Comparison of ENCODE assay signal across 8 cellular contexts in the genomic region with DNA sequence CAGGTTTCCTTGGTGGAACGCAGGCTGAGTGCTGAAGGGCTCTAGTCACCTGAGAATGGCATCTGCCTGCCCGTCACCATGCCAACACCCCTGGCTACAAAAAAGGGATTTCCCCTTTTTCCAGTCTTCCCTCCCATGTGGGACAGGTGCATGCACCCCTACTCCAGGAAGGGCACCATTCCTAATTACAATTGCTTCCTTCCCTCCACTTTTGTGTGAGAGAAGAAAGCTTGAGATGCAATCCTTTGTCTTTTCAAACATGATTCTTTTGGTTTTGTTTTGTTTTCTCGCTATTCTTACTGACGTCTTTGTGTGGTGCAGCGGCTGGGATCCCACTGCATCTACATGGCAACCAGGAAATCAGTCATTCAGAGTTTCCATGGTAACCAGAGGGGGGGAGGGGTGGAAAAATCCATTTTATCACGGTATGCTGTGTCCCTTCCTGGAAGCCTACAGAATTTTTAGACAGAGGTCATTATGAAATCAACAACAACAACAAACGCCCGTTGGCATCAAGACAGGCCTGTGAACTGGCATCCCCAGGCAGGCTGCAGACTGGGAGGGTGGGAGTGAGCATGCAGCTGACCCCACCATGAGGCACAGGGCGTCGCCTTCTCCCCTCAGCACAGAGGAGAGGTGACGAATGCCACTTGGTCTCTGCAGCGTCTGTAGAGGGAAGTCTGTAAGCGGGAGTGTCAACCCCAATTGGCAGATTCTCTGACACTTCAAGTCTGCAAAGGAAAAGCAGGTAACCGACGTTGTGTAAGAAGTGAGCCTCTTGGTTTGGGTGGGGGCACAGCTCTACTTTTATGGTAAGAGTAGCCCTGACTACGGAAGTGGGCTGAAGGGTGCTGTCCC. TPM values are rescaled to one million over a fixed set of nuclear protein-coding genes. Genes with fewer than 3 reads are reported as not detected.
DNase-seq lines count a peak whose midpoint lies in the region; ATAC-seq and TF ChIP-seq lines count a peak whose summit lies in the region.

No MANE protein-coding gene starts in this region.

- H3K9me3 ChIP-seq in osteoblast (ENCODE audit: low read depth, low read length): no peaks in the 10 kb centered on the region
- no peaks in the 10 kb centered on the region for H3K9me3 ChIP-seq in testis

- no peaks in the 10 kb centered on the region for H4K20me1 ChIP-seq in osteoblast (ENCODE audit: insufficient read depth, low read length)

- WGBS in testis, 2 donors: 26 to 32% methylated on average over 16 of the region's 16 CpGs

- peak; percentile 71 for ATAC-seq in GM19025 (IDR thresholded peaks at IDR 0.05; ENCODE audit: low read depth, unreplicated experiment)
- ATAC-seq in HG03342 (IDR thresholded peaks at IDR 0.05; ENCODE audit: unreplicated experiment): peak; percentile 66

- H3K36me3 ChIP-seq in osteoblast (ENCODE audit: insufficient read depth, low read length): no peaks in the 10 kb centered on the region
- H3K36me3 ChIP-seq in testis (ENCODE audit: low read depth, missing control alignments): no peaks in the 10 kb centered on the region

- H3K4me3 ChIP-seq in osteoblast (ENCODE audit: insufficient read depth, low read length) (peak overlapping the region; percentile 10), testis (peak overlapping the region in 1 of 2 donors; percentile 7)

- H3K4me1 ChIP-seq in osteoblast (ENCODE audit: insufficient read depth, low read length) (peaks cover 12% of the 10 kb centered on the region), testis (no peaks in the 10 kb centered on the region)

- peak overlapping the region; percentile 15 for H2AFZ ChIP-seq in osteoblast (ENCODE audit: low read length)

- no peaks in the 10 kb centered on the region for H3K79me2 ChIP-seq in osteoblast (ENCODE audit: insufficient read depth, low read length)

- no peaks in the 10 kb centered on the region for H3K27me3 ChIP-seq in osteoblast (ENCODE audit: insufficient read depth, low read length)
- no peaks in the 10 kb centered on the region for H3K27me3 ChIP-seq in testis

- peak overlapping the region; percentile 50 for H3K4me2 ChIP-seq in osteoblast (ENCODE audit: insufficient read depth, low read length)

- intact Hi-C loops in testis (cut with DNase I; ENCODE audit: low total_unique reads): no loop called here

- peak; percentile 57 for DNase-seq in AG08395 (ENCODE audit: low spot score)
- DNase-seq in NOMO-1 treated with DMSO at 0.1 percent for 48 hours (lab: John Stamatoyannopoulos, UW; ENCODE audit: unreplicated experiment): peak; percentile 99
- DNase-seq in activated T-helper 1 cell treated with anti-CD3 and anti-CD28 coated beads, Interleukin-2, amount 50 U/mL, for 16 hours (ENCODE audit: low read depth in 1 of 2, low spot score in 1 of 2): peak; percentile 47 to 72
- peak; percentile 86 for DNase-seq in germinal center (ENCODE audit: low spot score)
- DNase-seq in osteoblast (ENCODE audit: insufficient read length, low spot score, missing footprints): no peak
- peak; percentile 36 for DNase-seq in testis

- TF ChIP-seq POLR2A in testis (IDR thresholded peaks at IDR 0.05): no peak

- TF ChIP-seq CTCF in osteoblast (IDR thresholded peaks at IDR 0.05; ENCODE audit: extremely low read depth, low read depth, low read length) (no peak), testis (IDR thresholded peaks at IDR 0.05) (no peak)

- H3K27ac ChIP-seq in osteoblast (ENCODE audit: low read depth, low read length) (peak overlapping the region; percentile 19), testis (no peak overlapping the region)

RNA-seq across cellular contexts. Expression of a gene that starts 13.6 kb away (rescaled TPM):
- 7.4 and 9.8 TPM in 2 replicates for total RNA-seq in osteoblast
- total RNA-seq in testis: 100 to 1,000 TPM; 248 to 312 TPM
- polyA plus RNA-seq in testis (ENCODE audit: insufficient read depth, low read depth, low replicate concordance): 250 TPM

Comparison
In these comparisons a context has a peak if more than half of its experiments do, and no peak if none do; other contexts are left out.
1. RNA of a gene that starts 13.6 kb away (total RNA-seq): 248 to 312 TPM in testis; 7.4 to 9.8 TPM in osteoblast; every median in the first group is over 10 times any median in the second.